ENCODE assay signal across 13 cellular contexts in genomic region chr6:37576336-37576737, GRCh38.
DNase-seq lines count a peak whose midpoint lies in the region; ATAC-seq and TF ChIP-seq lines count a peak whose summit lies in the region.
"Had no signal": no experiment of that assay in that cellular context is flagged by ENCODE, and none has a peak within 500 bp of the region (broad histone marks: within the 10 kb centered on the region; RNA-seq: fewer than 3 reads in every experiment).

No MANE protein-coding gene starts in this region.

- peak; percentile 32 for DNase-seq in AG04450 (ENCODE audit: low read depth, low spot score)
- DNase-seq in HCEC 1CT = peak; percentile 86
- DNase-seq in T1000 (lab: John Stamatoyannopoulos, UW) = peak; percentile 61
- DNase-seq in hepatic stellate cell (ENCODE audit: low spot score) = peak; percentile 90
- no peak for DNase-seq in Karpas-422
- no peak for DNase-seq in H7
- no peak for DNase-seq in OCI-LY7 (ENCODE audit: low spot score)
- DNase-seq: esophagus squamous epithelium, T-cell had no signal

- TF ChIP-seq CTCF in AG04450 (IDR thresholded peaks at IDR 0.05; ENCODE audit: low read depth, low read length) (no peak), OCI-LY7 (conservative IDR thresholded peaks at IDR 0.05; ENCODE audit: low read length) (no peak)

- no peak overlapping the region for H3K9ac ChIP-seq in Karpas-422 (ENCODE audit: low read length)

- ATAC-seq in GM21528 (IDR thresholded peaks at IDR 0.05; ENCODE audit: low FRiP score, unreplicated experiment) = no peak
- ATAC-seq: T-cell had no signal

- H3K4me3 ChIP-seq in AG04450 (ENCODE audit: low read depth, low read length) (no peak overlapping the region), Karpas-422 (ENCODE audit: low read length) (no peak overlapping the region), H7 (ENCODE audit: insufficient read depth, low read depth, low read length) (no peak overlapping the region), OCI-LY7 (ENCODE audit: low read depth, low read length, poor library complexity, severe bottlenecking) (no peak overlapping the region)
- H3K4me3 ChIP-seq: esophagus squamous epithelium, prostate gland, tibial nerve had no signal

- CTCF ChIA-PET in AG04450 (lab: Charles Lee) (interaction anchor here (1.0 kb wide), 1 partner anchor 252 kb away, joined by 3 read pairs; no protein-coding TSS in a partner anchor), OCI-LY7 (lab: Charles Lee; ENCODE audit: unreplicated experiment) (interaction anchor here (0.5 kb wide), 1 partner anchor 1644 kb away, joined by 3 read pairs; no protein-coding TSS in a partner anchor)

- no peaks in the 10 kb centered on the region for H3K9me2 ChIP-seq in Karpas-422 (replicated peaks; ENCODE audit: insufficient read depth, low read length)
- no peaks in the 10 kb centered on the region for H3K9me2 ChIP-seq in OCI-LY7 (ENCODE audit: insufficient read depth, low read length)

- H2AFZ ChIP-seq in Karpas-422 (ENCODE audit: low read length) (no peak overlapping the region), OCI-LY7 (ENCODE audit: low read length) (no peak overlapping the region)

- intact Hi-C loops in OCI-LY7 (cut with micrococcal nuclease; ENCODE audit: unreplicated experiment) = no loop called here

- H3K27ac ChIP-seq in AG04450 (ENCODE audit: low read depth, low read length) (no peak overlapping the region), Karpas-422 (ENCODE audit: low read length) (no peak overlapping the region), OCI-LY7 (ENCODE audit: low read depth, low read length, poor library complexity, severe bottlenecking) (no peak overlapping the region)
- H3K27ac ChIP-seq: C4-2B, prostate gland, tibial nerve had no signal

- H4K20me1 ChIP-seq in Karpas-422 (ENCODE audit: insufficient read depth, low read depth, low read length) (no peaks in the 10 kb centered on the region), OCI-LY7 (ENCODE audit: insufficient read depth, low read length) (no peaks in the 10 kb centered on the region)

- H3K27me3 ChIP-seq in AG04450 (ENCODE audit: control insufficient read depth, insufficient read depth, low read length) (no peaks in the 10 kb centered on the region), Karpas-422 (ENCODE audit: low read length) (no peaks in the 10 kb centered on the region), H7 (ENCODE audit: control insufficient read depth, insufficient read depth, low read length) (no peaks in the 10 kb centered on the region)

- H3K4me2 ChIP-seq in Karpas-422 (ENCODE audit: low read depth, low read length, poor library complexity, severe bottlenecking) (no peak overlapping the region), OCI-LY7 (ENCODE audit: low read length) (no peak overlapping the region)

- H3K36me3 ChIP-seq in Karpas-422 (ENCODE audit: insufficient read depth, low read length) (no peaks in the 10 kb centered on the region), H7 (replicated peaks; ENCODE audit: control insufficient read depth, insufficient read depth, low read length) (no peaks in the 10 kb centered on the region), OCI-LY7 (ENCODE audit: insufficient read depth, low read length) (no peaks in the 10 kb centered on the region)
- H3K36me3 ChIP-seq: esophagus squamous epithelium, prostate gland, tibial nerve had no signal

- POLR2A ChIA-PET in AG04450 (lab: Yijun Ruan, JAX) (no interaction called here), OCI-LY7 (lab: Charles Lee) (interaction anchor here (0.9 kb wide), 1 partner anchor 43 kb away, joined by 3 read pairs; no protein-coding TSS in a partner anchor)

- BruUV-seq in OCI-LY7 (replicated peaks; lab: Mats Ljungman, UMichigan) = no TSS peak

- H3K4me1 ChIP-seq in Karpas-422 (ENCODE audit: low read length) (no peaks in the 10 kb centered on the region), OCI-LY7 (ENCODE audit: insufficient read depth, low read length, poor library complexity, severe bottlenecking) (no peaks in the 10 kb centered on the region)
- H3K4me1 ChIP-seq: prostate gland, tibial nerve had no signal

- H3K9me3 ChIP-seq in AG04450 (ENCODE audit: control insufficient read depth, insufficient read depth, low read length) (no peaks in the 10 kb centered on the region), Karpas-422 (ENCODE audit: low read length) (no peaks in the 10 kb centered on the region), OCI-LY7 (ENCODE audit: low read length) (no peaks in the 10 kb centered on the region)
- H3K9me3 ChIP-seq: esophagus squamous epithelium, prostate gland, tibial nerve had no signal

- no peaks in the 10 kb centered on the region for H3K79me2 ChIP-seq in Karpas-422 (ENCODE audit: low read length)
- H3K79me2 ChIP-seq in OCI-LY7 (ENCODE audit: insufficient read depth, low read depth, low read length) = no peaks in the 10 kb centered on the region

Comparison
In these comparisons a context has a peak if more than half of its experiments do, and no peak if none do; other contexts are left out.
1. DNase-seq: peak in AG04450 (single experiment), HCEC 1CT (single experiment), T1000 (single experiment) and hepatic stellate cell (single experiment); none in Karpas-422 (single experiment), H7 (single experiment) and OCI-LY7 (single experiment).